ENCODE assay signal across 26 cellular contexts in the genomic region with DNA sequence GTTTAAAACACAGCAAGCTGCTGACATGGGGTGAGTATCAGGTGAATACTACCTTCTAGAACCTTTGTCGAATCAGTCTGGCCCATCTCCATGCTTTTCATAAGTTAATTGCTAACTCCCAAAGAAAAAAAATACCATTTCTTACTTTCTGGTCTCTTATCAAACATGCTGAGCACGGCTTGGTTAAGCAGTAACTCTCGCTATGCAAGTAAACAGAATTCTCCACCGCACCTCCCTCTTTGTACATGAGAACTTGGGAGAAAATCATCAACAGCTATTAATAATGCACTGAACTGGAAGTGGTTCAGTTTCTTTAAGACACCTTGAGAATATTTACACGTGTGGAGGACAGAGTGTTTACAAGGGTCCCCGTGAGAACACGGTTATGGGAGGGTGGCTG.
"Had no signal": no experiment of that assay in that cellular context is flagged by ENCODE, and none has a peak within 500 bp of the region (broad histone marks: within the 10 kb centered on the region; RNA-seq: fewer than 3 reads in every experiment).

No MANE protein-coding gene starts in this region.

- H3K9ac ChIP-seq: neural progenitor cell had no signal

- H3K27ac ChIP-seq: esophagus muscularis mucosa, foreskin keratinocyte, heart left ventricle, neural progenitor cell, sigmoid colon, suprapubic skin, tibial nerve had no signal

- H3K36me3 Mint-ChIP-seq: activated naive CD8-positive, alpha-beta T cell; memory B cell; naive thymus-derived CD8-positive, alpha-beta T cell; neural progenitor cell; stimulated activated naive B cell treated with anti-CD40 and anti-IgM and Interleukin-4, amounts not matched to agents 10 μg/mL and 1 μg/mL and 100 μg/mL, for 72 hours had no signal

- H3K9me3 ChIP-seq: esophagus muscularis mucosa, heart left ventricle, sigmoid colon, suprapubic skin, tibial nerve had no signal

- H3K27ac Mint-ChIP-seq: activated CD4-positive, alpha-beta T cell treated with anti-CD3 and anti-CD28 coated beads for 36 hours; activated naive CD8-positive, alpha-beta T cell; memory B cell; naive thymus-derived CD8-positive, alpha-beta T cell; neural progenitor cell; stimulated activated naive B cell treated with anti-CD40 and anti-IgM and Interleukin-4, amounts not matched to agents 10 μg/mL and 1 μg/mL and 100 μg/mL, for 72 hours had no signal

- H3K9me3 Mint-ChIP-seq: memory B cell; naive thymus-derived CD8-positive, alpha-beta T cell; neural progenitor cell; stimulated activated naive B cell treated with anti-CD40 and anti-IgM and Interleukin-4, amounts not matched to agents 10 μg/mL and 1 μg/mL and 100 μg/mL, for 72 hours had no signal

- H3K4me3 ChIP-seq: esophagus muscularis mucosa, heart left ventricle, neural progenitor cell, sigmoid colon, suprapubic skin, tibial nerve had no signal

- H3K27me3 ChIP-seq: esophagus muscularis mucosa, foreskin keratinocyte, heart left ventricle, neural progenitor cell, sigmoid colon, suprapubic skin, tibial nerve had no signal

- H3K4me1 Mint-ChIP-seq: activated CD4-positive, alpha-beta T cell treated with anti-CD3 and anti-CD28 coated beads for 36 hours; memory B cell; naive thymus-derived CD8-positive, alpha-beta T cell; stimulated activated naive B cell treated with anti-CD40 and anti-IgM and Interleukin-4, amounts not matched to agents 10 μg/mL and 1 μg/mL and 100 μg/mL, for 72 hours had no signal

- H3K4me3 Mint-ChIP-seq: activated CD4-positive, alpha-beta T cell treated with anti-CD3 and anti-CD28 coated beads for 36 hours; activated naive CD8-positive, alpha-beta T cell; memory B cell; naive thymus-derived CD8-positive, alpha-beta T cell; neural progenitor cell; stimulated activated naive B cell treated with anti-CD40 and anti-IgM and Interleukin-4, amounts not matched to agents 10 μg/mL and 1 μg/mL and 100 μg/mL, for 72 hours had no signal

- FAIRE-seq: colon, small intestine, urothelium cell line had no signal

- H3K27me3 Mint-ChIP-seq: activated naive CD8-positive, alpha-beta T cell had no signal

- H3K4me1 ChIP-seq: esophagus muscularis mucosa, foreskin keratinocyte, heart left ventricle, sigmoid colon, suprapubic skin, tibial nerve had no signal

- DNase-seq: activated CD4-positive, alpha-beta T cell treated with anti-CD3 and anti-CD28 coated beads for 36 hours; activated CD4-positive, alpha-beta T cell treated with anti-CD3 and anti-CD28 coated beads, Interleukin-2, amount 50 U/mL, for 48 hours; activated CD4-positive, CD25-positive, alpha-beta regulatory T cell; activated CD8-positive, alpha-beta memory T cell treated with anti-CD3 and anti-CD28 coated beads for 24 hours; activated effector memory CD4-positive, alpha-beta T cell treated with Interleukin-2 at 50 U/mL for 16 hours; activated naive CD4-positive, alpha-beta T cell treated with Interleukin-2 at 50 U/mL for 16 hours; anterior cingulate cortex; dermis blood vessel endothelial cell; effector CD4-positive, alpha-beta T cell; foreskin keratinocyte; heart left ventricle; midbrain; naive thymus-derived CD8-positive, alpha-beta T cell; retina; sigmoid colon; small intestine; stimulated activated CD4-positive, alpha-beta T cell treated with anti-CD3 and anti-CD28 coated beads, Interleukin-4, amount 100 ng/mL, for 24 hours; stimulated activated naive B cell treated with anti-CD40 and anti-IgM and Interleukin-4, amounts not matched to agents 10 μg/mL and 1 μg/mL and 100 μg/mL, for 72 hours had no signal

- ATAC-seq: activated CD4-positive, alpha-beta T cell treated with anti-CD3 and anti-CD28 coated beads for 36 hours; foreskin keratinocyte; heart left ventricle; naive thymus-derived CD8-positive, alpha-beta T cell had no signal

- H3K36me3 ChIP-seq: esophagus muscularis mucosa, heart left ventricle, neural progenitor cell, sigmoid colon, suprapubic skin, tibial nerve had no signal
